ENCODE assay signal across 17 cellular contexts in the genomic region with DNA sequence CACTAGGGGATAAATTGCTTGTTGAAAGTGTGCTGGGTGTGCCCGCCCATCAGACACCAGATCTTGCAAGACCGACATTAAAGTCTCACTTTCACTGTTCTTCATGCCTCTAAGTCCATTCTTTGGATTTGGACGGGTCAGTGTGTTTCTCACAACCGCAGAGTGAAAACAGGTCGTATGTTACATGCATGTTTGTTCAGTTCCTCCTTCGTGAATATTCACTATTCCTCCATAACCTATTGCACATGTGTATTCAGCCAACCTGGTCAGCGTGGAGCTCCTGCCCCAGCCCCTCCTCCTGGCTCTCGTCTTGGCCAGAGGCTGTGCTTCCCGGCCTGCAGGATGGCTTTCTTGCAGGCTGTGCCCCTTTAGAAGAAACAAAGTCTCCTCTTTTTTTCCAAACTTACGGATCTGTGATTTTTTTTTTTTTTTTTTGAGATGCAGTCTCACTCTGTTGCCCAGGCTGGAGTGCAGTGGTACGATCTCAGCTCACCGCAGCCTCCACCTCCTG. TPM values are rescaled to one million over a fixed set of nuclear protein-coding genes. Genes with fewer than 3 reads are reported as not detected.
DNase-seq lines count a peak whose midpoint lies in the region; ATAC-seq and TF ChIP-seq lines count a peak whose summit lies in the region.
"Had no signal": no experiment of that assay in that cellular context is flagged by ENCODE, and none has a peak within 500 bp of the region (broad histone marks: within the 10 kb centered on the region; RNA-seq: fewer than 3 reads in every experiment).

No MANE protein-coding gene starts in this region.

- ATAC-seq in Right ventricle myocardium superior (ENCODE audit: poor library complexity) (no peak), GM21723 (IDR thresholded peaks at IDR 0.05; ENCODE audit: unreplicated experiment) (no peak)
- ATAC-seq: PC-3 had no signal

- H2AK5ac ChIP-seq in neuronal stem cell (ENCODE audit: low read depth, low read length) = peak overlapping the region; percentile 3

- H3K27ac ChIP-seq in right atrium auricular region (no peak overlapping the region), neuronal stem cell (replicated peaks; ENCODE audit: low read length) (no peak overlapping the region)
- H3K27ac ChIP-seq: RWPE1, SJCRH30 had no signal

- H3K18ac ChIP-seq in neuronal stem cell (ENCODE audit: low read length) = no peak overlapping the region

- H2AFZ ChIP-seq in neuronal stem cell (ENCODE audit: low read length) = peak overlapping the region; percentile 58

- H3K4me3 ChIP-seq in right atrium auricular region (no peak overlapping the region), neuronal stem cell (ENCODE audit: low read length in 2 of 2) (no peak overlapping the region)
- H3K4me3 ChIP-seq: SJCRH30 had no signal

- H3K9me3 ChIP-seq in right atrium auricular region = peaks cover 0 to 4% of the 10 kb centered on the region in 2 donors
- peaks cover 2 to 3% of the 10 kb centered on the region in 2 donors for H3K9me3 ChIP-seq in neuronal stem cell (replicated peaks in 1 of 2; ENCODE audit: control insufficient read depth in 2 of 2, insufficient read depth in 1 of 2, low read depth in 1 of 2, low read length in 2 of 2)
- H3K9me3 ChIP-seq: SJCRH30 had no signal

- H3K4me1 ChIP-seq in right atrium auricular region (no peaks in the 10 kb centered on the region), neuronal stem cell (ENCODE audit: control insufficient read depth in 2 of 2, insufficient read depth in 1 of 2, low read depth in 1 of 2, low read length in 2 of 2) (peaks cover 3 to 7% of the 10 kb centered on the region in 2 donors)

- H3K79me1 ChIP-seq in neuronal stem cell (ENCODE audit: low read depth, low read length) = peaks cover 2% of the 10 kb centered on the region

- H4K8ac ChIP-seq in neuronal stem cell (ENCODE audit: low read depth, low read length) = no peak overlapping the region

- no peak overlapping the region for H3K4ac ChIP-seq in neuronal stem cell (ENCODE audit: low read length)

- no CpG with 5 or more reads among the region's 12 CpGs for WGBS in neuronal stem cell (ENCODE audit: extremely low coverage in 2 of 2, insufficient read length in 2 of 2, insufficient replicate concordance in 1 of 2), 2 donors

- TF ChIP-seq CTCF in right atrium auricular region (IDR thresholded peaks at IDR 0.05) = no peak

- DNase-seq in right atrium auricular region (ENCODE audit: low spot score) = peak; percentile 30
- DNase-seq in Right ventricle myocardium superior = no peak
- peak in 49 of 76 experiments; percentile 19 to 88 (median 58) for DNase-seq in HUDEP-2 (lab: John Stamatoyannopoulos, UW; ENCODE audit: unreplicated experiment in 76 of 76)
- DNase-seq in neuronal stem cell (ENCODE audit: low spot score) = no peak
- DNase-seq in stimulated activated naive CD4-positive, alpha-beta T cell treated with Interleukin-2 at 50 U/mL for 16 hours (lab: John Stamatoyannopoulos, UW) = no peak
- no peak for DNase-seq in NCI-H2227 (lab: John Stamatoyannopoulos, UW; ENCODE audit: unreplicated experiment)
- DNase-seq: Calu3; CD4-positive, alpha-beta T cell; HCEC 1CT; KG1; NCI-H1436; NCI-H2029 treated with DMSO at 0.1 percent for 48 hours; NCI-H82; PC-3 had no signal

- no peak overlapping the region for H2BK5ac ChIP-seq in neuronal stem cell (ENCODE audit: low read length)

- no peak overlapping the region for H3K23ac ChIP-seq in neuronal stem cell (ENCODE audit: low read depth, low read length, poor library complexity)

- H3K4me2 ChIP-seq in neuronal stem cell (ENCODE audit: insufficient read depth, low read length, poor library complexity, severe bottlenecking) = no peak overlapping the region

- no peak overlapping the region for H2BK12ac ChIP-seq in neuronal stem cell (ENCODE audit: low read length)

- no peaks in the 10 kb centered on the region for H3K27me3 ChIP-seq in right atrium auricular region
- no peaks in the 10 kb centered on the region for H3K27me3 ChIP-seq in neuronal stem cell (ENCODE audit: control insufficient read depth in 3 of 3, insufficient read depth in 3 of 3, low read depth in 1 of 3, low read length in 3 of 3)
- H3K27me3 ChIP-seq: SJCRH30 had no signal

- H3K14ac ChIP-seq in neuronal stem cell (ENCODE audit: low read length) = no peak overlapping the region

- no peak overlapping the region for H3K9ac ChIP-seq in neuronal stem cell (ENCODE audit: low read depth, low read length, poor library complexity)

- intact Hi-C loops in Right ventricle myocardium superior (cut with DNase I) = no loop called here

- H2BK120ac ChIP-seq in neuronal stem cell (ENCODE audit: low read depth, low read length) = no peak overlapping the region

- no peak overlapping the region for H4K91ac ChIP-seq in neuronal stem cell (ENCODE audit: low read depth, low read length, poor library complexity)

- no peak overlapping the region for H2BK15ac ChIP-seq in neuronal stem cell (ENCODE audit: low read length)

- H3K36me3 ChIP-seq in right atrium auricular region (no peaks in the 10 kb centered on the region), neuronal stem cell (replicated peaks in 1 of 2; ENCODE audit: control insufficient read depth in 2 of 2, insufficient read depth in 2 of 2, low read length in 2 of 2) (no peaks in the 10 kb centered on the region)
- H3K36me3 ChIP-seq: SJCRH30 had no signal

RNA-seq across cellular contexts. Expression of a gene that starts 2.2 kb away (rescaled TPM):
- not detected for total RNA-seq in right atrium auricular region
- total RNA-seq in Right ventricle myocardium superior = not detected
- 0.06 TPM for polyA plus RNA-seq in neuronal stem cell (2013, experiment 1 of 2)
- polyA plus RNA-seq in neuronal stem cell (2013, experiment 2 of 2) = not detected
- total RNA-seq: Calu3; CD4-positive, alpha-beta T cell; PC-3; SJCRH30 had no signal

RNA-seq across cellular contexts. Expression of a gene that starts 5.9 kb away (rescaled TPM):
- total RNA-seq in right atrium auricular region = not detected
- not detected for total RNA-seq in Right ventricle myocardium superior
- polyA plus RNA-seq in neuronal stem cell (2013, experiment 1 of 2) = not detected
- polyA plus RNA-seq in neuronal stem cell (2013, experiment 2 of 2) = 0.03 TPM
- total RNA-seq: Calu3; CD4-positive, alpha-beta T cell; PC-3; SJCRH30 had no signal

RNA-seq across cellular contexts. Expression of a gene that starts 14.1 kb away (rescaled TPM):
- total RNA-seq in right atrium auricular region (not detected), Right ventricle myocardium superior (not detected)
- polyA plus RNA-seq in neuronal stem cell (2013, experiment 1 of 2) = not detected
- polyA plus RNA-seq in neuronal stem cell (2013, experiment 2 of 2) = not detected
- total RNA-seq: Calu3; CD4-positive, alpha-beta T cell; PC-3; SJCRH30 had no signal

RNA-seq across cellular contexts. Expression of a gene that starts 17.4 kb away (rescaled TPM):
- not detected for total RNA-seq in right atrium auricular region
- not detected for total RNA-seq in Right ventricle myocardium superior
- not detected for polyA plus RNA-seq in neuronal stem cell (2013, experiment 1 of 2)
- polyA plus RNA-seq in neuronal stem cell (2013, experiment 2 of 2) = not detected
- total RNA-seq: Calu3; CD4-positive, alpha-beta T cell; PC-3; SJCRH30 had no signal

RNA-seq across cellular contexts. Expression of a gene that starts 20.9 kb away (rescaled TPM):
- total RNA-seq in right atrium auricular region (not detected), Right ventricle myocardium superior (not detected)
- polyA plus RNA-seq in neuronal stem cell (2013, experiment 1 of 2) = not detected
- polyA plus RNA-seq in neuronal stem cell (2013, experiment 2 of 2) = 0.01 TPM
- total RNA-seq: Calu3; CD4-positive, alpha-beta T cell; PC-3; SJCRH30 had no signal

Comparison
In these comparisons a context has a peak if more than half of its experiments do, and no peak if none do; other contexts are left out.
1. DNase-seq: peak in right atrium auricular region (single experiment) and HUDEP-2 (49 of 76); none in Right ventricle myocardium superior (single experiment), neuronal stem cell (single experiment), stimulated activated naive CD4-positive, alpha-beta T cell treated with Interleukin-2 at 50 U/mL for 16 hours (single experiment) and NCI-H2227 (single experiment).